ENCODE assay signal across 25 cellular contexts in the genomic region with DNA sequence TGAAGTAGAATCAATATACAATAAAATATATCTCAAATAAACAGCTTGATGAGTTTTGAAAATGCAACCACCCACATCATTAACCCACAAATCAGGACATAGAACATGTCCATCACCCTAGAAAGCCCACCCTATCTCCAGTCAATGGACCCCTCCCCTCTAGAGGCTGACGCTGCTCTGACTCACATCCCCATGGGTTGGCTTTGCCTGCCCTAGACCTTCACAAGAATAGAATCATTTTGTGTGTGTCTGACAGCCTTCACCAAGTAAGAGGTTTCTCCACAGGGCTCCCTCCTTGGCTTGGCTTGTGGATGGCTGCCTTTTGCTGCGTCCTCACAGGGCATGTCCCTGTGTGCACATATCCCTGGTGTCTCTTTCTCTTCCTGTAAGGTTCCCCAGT.
DNase-seq lines count a peak whose midpoint lies in the region; ATAC-seq, FAIRE-seq and TF ChIP-seq lines count a peak whose summit lies in the region.
"Had no signal": no experiment of that assay in that cellular context is flagged by ENCODE, and none has a peak within 500 bp of the region (broad histone marks: within the 10 kb centered on the region; RNA-seq: fewer than 3 reads in every experiment).

No MANE protein-coding gene starts in this region.

- DNase-seq in HCT116 (ENCODE audit: low read depth, low spot score) (no peak), IMR-90 (no peak), endothelial cell of umbilical vein (ENCODE audit: low read depth, low spot score) (peak; percentile 13), neuronal stem cell (ENCODE audit: low spot score) (no peak), GM03348 (ENCODE audit: low spot score) (no peak)
- no peak for DNase-seq in activated T-cell treated with anti-CD3 and anti-CD28 coated beads, Interleukin-2, amount 50 U/mL, for 24 hours
- no peak for DNase-seq in activated naive CD4-positive, alpha-beta T cell treated with anti-CD3 and anti-CD28 coated beads, Interleukin-2, amount 50 U/mL, for 16 hours
- DNase-seq: 8988T; ACHN; AML-193; BE2C; Calu3; CD4-positive, alpha-beta T cell; CD8-positive, alpha-beta memory T cell; COR-L47; DMS53; DMS79 treated with DMSO at 0.1 percent for 48 hours; GF-D8; GOT3 had no signal

- 38% methylated on average over 1 of the region's 2 CpGs; no CpG with 5 or more reads in 1 of the 2 experiments for WGBS in IMR-90 (ENCODE audit: extremely low coverage in 2 of 2, insufficient read length in 1 of 2), 2 experiments
- no CpG with 5 or more reads among the region's 2 CpGs for WGBS in neuronal stem cell (ENCODE audit: extremely low coverage in 2 of 2, insufficient read length in 2 of 2, insufficient replicate concordance in 1 of 2), 2 donors

- H3K36me3 ChIP-seq in HCT116 (ENCODE audit: control insufficient read depth in 1 of 2, insufficient read depth in 2 of 2, low read length in 2 of 2) (no peaks in the 10 kb centered on the region), IMR-90 (ENCODE audit: control insufficient read depth, insufficient read depth, low read length) (no peaks in the 10 kb centered on the region), endothelial cell of umbilical vein (ENCODE audit: control insufficient read depth in 2 of 2, extremely low read depth in 1 of 2, insufficient read depth in 2 of 2, low read length in 2 of 2) (no peaks in the 10 kb centered on the region), neuronal stem cell (replicated peaks in 1 of 2; ENCODE audit: control insufficient read depth in 2 of 2, insufficient read depth in 2 of 2, low read length in 2 of 2) (no peaks in the 10 kb centered on the region)
- H3K36me3 ChIP-seq: BE2C; BLaER1 treated with 17β-estradiol and CSF1 and Interleukin-3, amounts not matched to agents 10 nM and 100 nM; HAP-1 had no signal

- H3K23ac ChIP-seq in IMR-90 (ENCODE audit: low read depth, low read length) (no peak overlapping the region), neuronal stem cell (ENCODE audit: low read depth, low read length, poor library complexity) (no peak overlapping the region)

- H2AFZ ChIP-seq in HCT116 (ENCODE audit: low read depth, low read length, poor library complexity, severe bottlenecking) (no peak overlapping the region), IMR-90 (replicated peaks; ENCODE audit: low read length, poor library complexity) (peak overlapping the region; percentile 23), endothelial cell of umbilical vein (ENCODE audit: low read depth, low read length) (peak overlapping the region; percentile 46), neuronal stem cell (ENCODE audit: low read length) (no peak overlapping the region)

- no peak overlapping the region for H4K8ac ChIP-seq in IMR-90 (ENCODE audit: low read depth in 2 of 2, low read length in 2 of 2)
- no peak overlapping the region for H4K8ac ChIP-seq in neuronal stem cell (ENCODE audit: low read depth, low read length)

- H3K4me3 Mint-ChIP-seq in activated T-cell treated with anti-CD3 and anti-CD28 coated beads, Interleukin-2, amount 50 U/mL, for 24 hours = no peak overlapping the region
- H3K4me3 Mint-ChIP-seq: CD14-positive monocyte; CD4-positive, alpha-beta T cell; CD8-positive, alpha-beta memory T cell had no signal

- dilution Hi-C loops in IMR-90 (cut with HindIII; ENCODE audit: low sequenced_read_pairs, unreplicated experiment) (no loop called here), endothelial cell of umbilical vein (cut with MboI; ENCODE audit: extremely low pct_ligation_motif_present, low sequenced_read_pairs) (no loop called here)

- H3K14ac ChIP-seq in IMR-90 (replicated peaks; ENCODE audit: low read depth, low read length) = no peak overlapping the region
- H3K14ac ChIP-seq in neuronal stem cell (ENCODE audit: low read length) = no peak overlapping the region

- peak; percentile 58 for FAIRE-seq in endothelial cell of umbilical vein (lab: Jason Lieb, UNC)
- FAIRE-seq: A549, GM12892, H54 had no signal

- BruUV-seq in HCT116 (replicated peaks; lab: Mats Ljungman, UMichigan) (no TSS peak), IMR-90 (replicated peaks; lab: Mats Ljungman, UMichigan) (no TSS peak), endothelial cell of umbilical vein (replicated peaks; lab: Mats Ljungman, UMichigan) (no TSS peak)

- TF ChIP-seq POLR2A in HCT116 (IDR thresholded peaks at IDR 0.05; ENCODE audit: borderline replicate concordance, extremely low read depth, insufficient read depth, insufficient read length) (no peak), IMR-90 (IDR thresholded peaks at IDR 0.05; ENCODE audit: low read depth, low read length) (no peak), endothelial cell of umbilical vein (IDR thresholded peaks at IDR 0.05; ENCODE audit: low read depth, low read length) (no peak)

- POLR2A ChIA-PET in HCT116 (lab: Charles Lee) (no interaction called here), IMR-90 (lab: Charles Lee; ENCODE audit: unreplicated experiment) (no interaction called here), endothelial cell of umbilical vein (lab: Charles Lee) (no interaction called here)

- intact Hi-C loops in HCT116 (cut with micrococcal nuclease) = loop anchor here (10.0 kb wide), 1 partner anchor 219 kb away; no protein-coding TSS in a partner anchor
- intact Hi-C loops in IMR-90 (cut with micrococcal nuclease) = loop anchor here (10.0 kb wide), 1 partner anchor 501 kb away; no protein-coding TSS in a partner anchor
- intact Hi-C loops in endothelial cell of umbilical vein (cut with micrococcal nuclease) = no loop called here

- TF ChIP-seq CTCF in HCT116 (IDR thresholded peaks at IDR 0.05 in 2 of 3, conservative IDR thresholded peaks at IDR 0.05 in 1 of 3; ENCODE audit: borderline replicate concordance in 1 of 3, insufficient read depth in 1 of 3, low read depth in 2 of 3, low read length in 2 of 3) = no peak
- TF ChIP-seq CTCF in IMR-90 (conservative IDR thresholded peaks at IDR 0.05; ENCODE audit: low read depth, low read length) = no peak
- no peak for TF ChIP-seq CTCF in endothelial cell of umbilical vein (IDR thresholded peaks at IDR 0.05; ENCODE audit: extremely low read depth in 1 of 2, insufficient read depth in 1 of 2, low read depth in 1 of 2, low read length in 2 of 2)

- H3K36me3 Mint-ChIP-seq in activated T-cell treated with anti-CD3 and anti-CD28 coated beads, Interleukin-2, amount 50 U/mL, for 24 hours (ENCODE audit: low read depth) = no peaks in the 10 kb centered on the region
- H3K36me3 Mint-ChIP-seq: CD14-positive monocyte; CD8-positive, alpha-beta memory T cell had no signal

- H4K20me1 ChIP-seq in HCT116 (ENCODE audit: insufficient read depth) (no peaks in the 10 kb centered on the region), IMR-90 (ENCODE audit: insufficient read depth, low read length) (no peaks in the 10 kb centered on the region), endothelial cell of umbilical vein (replicated peaks; ENCODE audit: control insufficient read depth, extremely low read depth, insufficient read depth, low read length) (no peaks in the 10 kb centered on the region)
- H4K20me1 ChIP-seq: BLaER1 treated with 17β-estradiol and CSF1 and Interleukin-3, amounts not matched to agents 10 nM and 100 nM had no signal

- no peak overlapping the region for H3K4ac ChIP-seq in IMR-90 (ENCODE audit: low read depth, low read length)
- no peak overlapping the region for H3K4ac ChIP-seq in neuronal stem cell (ENCODE audit: low read length)

- TF ChIP-seq RAD21 in HCT116 (IDR thresholded peaks at IDR 0.05; ENCODE audit: low read depth) (no peak), IMR-90 (IDR thresholded peaks at IDR 0.05; ENCODE audit: low read length) (no peak)

- no peaks in the 10 kb centered on the region for H3K9me3 Mint-ChIP-seq in activated T-cell treated with anti-CD3 and anti-CD28 coated beads, Interleukin-2, amount 50 U/mL, for 24 hours
- H3K9me3 Mint-ChIP-seq: CD4-positive, alpha-beta T cell had no signal

- no peak overlapping the region for H3K9ac ChIP-seq in HCT116 (ENCODE audit: low read length)
- no peak overlapping the region for H3K9ac ChIP-seq in IMR-90 (ENCODE audit: low read depth, low read length)
- H3K9ac ChIP-seq in endothelial cell of umbilical vein (replicated peaks; ENCODE audit: extremely low read depth, insufficient read depth, low read length) = no peak overlapping the region
- H3K9ac ChIP-seq in neuronal stem cell (ENCODE audit: low read depth, low read length, poor library complexity) = peak overlapping the region; percentile 34
- H3K9ac ChIP-seq: BLaER1 treated with 17β-estradiol and CSF1 and Interleukin-3, amounts not matched to agents 10 nM and 100 nM had no signal

- H3K4me2 ChIP-seq in HCT116 (ENCODE audit: low read length) (no peak overlapping the region), IMR-90 (ENCODE audit: low read depth, low read length) (no peak overlapping the region), endothelial cell of umbilical vein (ENCODE audit: insufficient read depth, low read length) (no peak overlapping the region), neuronal stem cell (ENCODE audit: insufficient read depth, low read length, poor library complexity, severe bottlenecking) (no peak overlapping the region)
- H3K4me2 ChIP-seq: A549; BLaER1 treated with 17β-estradiol and CSF1 and Interleukin-3, amounts not matched to agents 10 nM and 100 nM had no signal

- no peaks in the 10 kb centered on the region for H3K9me1 ChIP-seq in IMR-90 (ENCODE audit: insufficient read depth, low read length)
- H3K9me1 ChIP-seq in endothelial cell of umbilical vein (replicated peaks; ENCODE audit: control insufficient read depth, extremely low read depth, insufficient read depth, low read length) = no peaks in the 10 kb centered on the region

- H3K27ac Mint-ChIP-seq in activated T-cell treated with anti-CD3 and anti-CD28 coated beads, Interleukin-2, amount 50 U/mL, for 24 hours = no peak overlapping the region
- H3K27ac Mint-ChIP-seq: CD14-positive monocyte; CD4-positive, alpha-beta T cell; CD8-positive, alpha-beta memory T cell had no signal

- H3K9me2 ChIP-seq in HCT116 (ENCODE audit: insufficient read depth) = no peaks in the 10 kb centered on the region

- no peak overlapping the region for H2AK9ac ChIP-seq in IMR-90 (replicated peaks; ENCODE audit: low read depth, low read length, poor library complexity)

- H2BK15ac ChIP-seq in IMR-90 (ENCODE audit: low read depth, low read length) (no peak overlapping the region), neuronal stem cell (ENCODE audit: low read length) (no peak overlapping the region)

- peaks cover 2% of the 10 kb centered on the region for H3K4me1 Mint-ChIP-seq in activated T-cell treated with anti-CD3 and anti-CD28 coated beads, Interleukin-2, amount 50 U/mL, for 24 hours (ENCODE audit: low read depth)
- H3K4me1 Mint-ChIP-seq: CD14-positive monocyte; CD8-positive, alpha-beta memory T cell had no signal

- in situ Hi-C loops in IMR-90 (cut with MboI; ENCODE audit: low sequenced_read_pairs) = no loop called here

- peaks cover 38% of the 10 kb centered on the region for H3K27me3 Mint-ChIP-seq in activated T-cell treated with anti-CD3 and anti-CD28 coated beads, Interleukin-2, amount 50 U/mL, for 24 hours

- H3K27ac ChIP-seq in HCT116 (ENCODE audit: low read depth, low read length) (no peak overlapping the region), IMR-90 (ENCODE audit: insufficient read depth, low read length) (no peak overlapping the region), endothelial cell of umbilical vein (ENCODE audit: insufficient read depth, low read depth, low read length) (no peak overlapping the region), neuronal stem cell (replicated peaks; ENCODE audit: low read length) (no peak overlapping the region)
- H3K27ac ChIP-seq: A549; BLaER1 treated with 17β-estradiol and CSF1 and Interleukin-3, amounts not matched to agents 10 nM and 100 nM had no signal

- no peaks in the 10 kb centered on the region for H3K79me2 ChIP-seq in HCT116 (ENCODE audit: insufficient read depth, low read length)
- H3K79me2 ChIP-seq in endothelial cell of umbilical vein (ENCODE audit: control insufficient read depth, insufficient read depth, low read length) = no peaks in the 10 kb centered on the region

- H2BK120ac ChIP-seq in IMR-90 (ENCODE audit: low read depth, low read length) (no peak overlapping the region), neuronal stem cell (ENCODE audit: low read depth, low read length) (no peak overlapping the region)

- H2BK20ac ChIP-seq in IMR-90 (ENCODE audit: low read depth, low read length) = no peak overlapping the region

- RAD21 ChIA-PET in HCT116 (lab: Charles Lee; ENCODE audit: low non-redundant PET in 1 of 2, low total read pairs in 2 of 2, uncharacterized antibody in 2 of 2, unreplicated experiment in 2 of 2) = no interaction called here

- H3K9me3 ChIP-seq in HCT116 (ENCODE audit: control insufficient read depth in 1 of 2, insufficient read depth in 1 of 2, low read depth in 1 of 2, low read length in 2 of 2) (no peaks in the 10 kb centered on the region), IMR-90 (ENCODE audit: control insufficient read depth, insufficient read depth, low read length) (no peaks in the 10 kb centered on the region), endothelial cell of umbilical vein (replicated peaks; ENCODE audit: control insufficient read depth, insufficient read depth, low read length) (no peaks in the 10 kb centered on the region), neuronal stem cell (replicated peaks in 1 of 2; ENCODE audit: control insufficient read depth in 2 of 2, insufficient read depth in 1 of 2, low read depth in 1 of 2, low read length in 2 of 2) (peaks cover 2 to 5% of the 10 kb centered on the region in 2 donors)
- H3K9me3 ChIP-seq: A549, BE2C, HAP-1 had no signal

- peaks cover 12 to 29% of the 10 kb centered on the region in 2 experiments for H3K4me1 ChIP-seq in HCT116 (ENCODE audit: control insufficient read depth in 1 of 2, insufficient read depth in 2 of 2, low read length in 2 of 2)
- no peaks in the 10 kb centered on the region for H3K4me1 ChIP-seq in IMR-90 (ENCODE audit: control insufficient read depth, insufficient read depth, low read length)
- peaks cover 25% of the 10 kb centered on the region for H3K4me1 ChIP-seq in endothelial cell of umbilical vein (ENCODE audit: control insufficient read depth, extremely low read depth, insufficient read depth, low read length)
- H3K4me1 ChIP-seq in neuronal stem cell (ENCODE audit: control insufficient read depth in 2 of 2, insufficient read depth in 1 of 2, low read depth in 1 of 2, low read length in 2 of 2) = peaks cover 15 to 16% of the 10 kb centered on the region in 2 donors
- H3K4me1 ChIP-seq: BE2C, HAP-1 had no signal

- H3K4me3 ChIP-seq in HCT116 (replicated peaks in 1 of 2; ENCODE audit: low read depth in 1 of 2, low read length in 2 of 2) (no peak overlapping the region), IMR-90 (ENCODE audit: insufficient read depth, low read depth, low read length) (no peak overlapping the region), endothelial cell of umbilical vein (replicated peaks in 1 of 3; ENCODE audit: insufficient read depth in 1 of 3, low read depth in 1 of 3, low read length in 3 of 3) (no peak overlapping the region), neuronal stem cell (ENCODE audit: low read length in 2 of 2) (no peak overlapping the region)
- H3K4me3 ChIP-seq: A549; BLaER1 treated with 17β-estradiol and CSF1 and Interleukin-3, amounts not matched to agents 10 nM and 100 nM; HAP-1 had no signal

- H3K56ac ChIP-seq in IMR-90 (ENCODE audit: extremely low read depth, insufficient read depth, low read length) = no peak overlapping the region

- H3K27me3 ChIP-seq in HCT116 (ENCODE audit: insufficient read depth, low read length) = no peaks in the 10 kb centered on the region
- H3K27me3 ChIP-seq in IMR-90 (ENCODE audit: control insufficient read depth, insufficient read depth, low read length) = peaks cover 30% of the 10 kb centered on the region
- H3K27me3 ChIP-seq in endothelial cell of umbilical vein (ENCODE audit: control insufficient read depth in 2 of 2, insufficient read depth in 2 of 2, low read length in 2 of 2) = no peaks in the 10 kb centered on the region
- H3K27me3 ChIP-seq in neuronal stem cell (ENCODE audit: control insufficient read depth in 3 of 3, insufficient read depth in 3 of 3, low read depth in 1 of 3, low read length in 3 of 3) = peaks cover 0 to 7% (median 0%) of the 10 kb centered on the region in 3 experiments
- H3K27me3 ChIP-seq: BE2C; BLaER1 treated with 17β-estradiol and CSF1 and Interleukin-3, amounts not matched to agents 10 nM and 100 nM had no signal

- H2BK12ac ChIP-seq in neuronal stem cell (ENCODE audit: low read length) = no peak overlapping the region

- CTCF ChIA-PET in HCT116 (lab: Charles Lee) (no interaction called here), IMR-90 (lab: Yijun Ruan, JAX) (no interaction called here), endothelial cell of umbilical vein (lab: Charles Lee) (no interaction called here)

- H4K91ac ChIP-seq in IMR-90 (ENCODE audit: insufficient read depth, low read depth, low read length) (no peak overlapping the region), neuronal stem cell (ENCODE audit: low read depth, low read length, poor library complexity) (no peak overlapping the region)

- H3K79me1 ChIP-seq in IMR-90 (ENCODE audit: low read depth in 1 of 2, low read length in 2 of 2) (no peaks in the 10 kb centered on the region), neuronal stem cell (ENCODE audit: low read depth, low read length) (no peaks in the 10 kb centered on the region)

- H4K5ac ChIP-seq in IMR-90 (ENCODE audit: low read depth, low read length) = no peak overlapping the region

- H2AK5ac ChIP-seq in IMR-90 (ENCODE audit: low read depth, low read length) (no peak overlapping the region), neuronal stem cell (ENCODE audit: low read depth, low read length) (no peak overlapping the region)

- no peak overlapping the region for H3K18ac ChIP-seq in IMR-90 (ENCODE audit: low read depth, low read length)
- H3K18ac ChIP-seq in neuronal stem cell (ENCODE audit: low read length) = peak overlapping the region; percentile 19

- no peak for ATAC-seq in HCT116
- no peak for ATAC-seq in IMR-90 (ENCODE audit: low read depth)
- ATAC-seq: A549 had no signal

- no peak overlapping the region for H2BK5ac ChIP-seq in IMR-90 (ENCODE audit: low read depth, low read length, poor library complexity, severe bottlenecking)
- H2BK5ac ChIP-seq in neuronal stem cell (ENCODE audit: low read length) = no peak overlapping the region

Comparison
In these comparisons a context has a peak if more than half of its experiments do, and no peak if none do; other contexts are left out.
1. H2AFZ ChIP-seq: peak in IMR-90 (single experiment) and endothelial cell of umbilical vein (single experiment); none in HCT116 (single experiment) and neuronal stem cell (single experiment).